ENCODE assay signal across 12 cellular contexts in genomic region chr12:116480210-116480818, GRCh38.
"Had no signal": no experiment of that assay in that cellular context is flagged by ENCODE, and none has a peak within 500 bp of the region (broad histone marks: within the 10 kb centered on the region; RNA-seq: fewer than 3 reads in every experiment).

No MANE protein-coding gene starts in this region.

- H3K27ac Mint-ChIP-seq: activated naive CD4-positive, alpha-beta T cell treated with anti-CD3 and anti-CD28 coated beads for 36 hours; activated T-helper 2 cell treated with anti-CD3 and anti-CD28 coated beads, Interferon-gamma antibody, Interleukin-2, Interleukin-4, amounts not matched to agents 10 μg/mL and 5 μg/mL and 100 μg/mL, durations not matched to agents 14 hours and 24 hours and 36 hours; T-helper 1 cell treated with Interleukin-12 subunit alpha and Interleukin-12 subunit beta and Interleukin-4 antibody, amounts not matched to agents 30 μg/mL and 1 μg/mL, for 36 hours had no signal

- ATAC-seq: stimulated activated naive B cell treated with anti-CD40 and anti-IgM and Interleukin-4, amounts not matched to agents 10 μg/mL and 1 μg/mL and 100 μg/mL, for 72 hours had no signal

- H3K27ac ChIP-seq: cardiac muscle cell, tibial artery had no signal

- H3K4me3 Mint-ChIP-seq: activated naive CD4-positive, alpha-beta T cell treated with anti-CD3 and anti-CD28 coated beads for 36 hours; stimulated activated naive B cell treated with anti-CD40 and anti-IgM and Interleukin-4, amounts not matched to agents 10 μg/mL and 1 μg/mL and 100 μg/mL, for 72 hours; T-helper 1 cell treated with Interleukin-12 subunit alpha and Interleukin-12 subunit beta and Interleukin-4 antibody, amounts not matched to agents 30 μg/mL and 1 μg/mL, for 36 hours had no signal

- H3K27me3 ChIP-seq: cardiac muscle cell had no signal

- DNase-seq: activated CD4-positive, alpha-beta T cell treated with anti-CD3 and anti-CD28 coated beads, Interleukin-2, amount 50 U/mL, for 1 hour; activated naive CD4-positive, alpha-beta T cell treated with anti-CD3 and anti-CD28 coated beads for 36 hours; naive B cell; posterior cingulate gyrus; stimulated activated CD4-positive, alpha-beta T cell treated with anti-CD3 and anti-CD28 coated beads, Interleukin-2, amount 100 ng/mL, for 48 hours; stimulated activated naive B cell treated with anti-CD40 and anti-IgM and Interleukin-4, amounts not matched to agents 10 μg/mL and 1 μg/mL and 100 μg/mL, for 72 hours; tibial artery had no signal

- H3K36me3 ChIP-seq: cardiac muscle cell, tibial artery had no signal

- H3K4me1 ChIP-seq: tibial artery had no signal

- FAIRE-seq: astrocyte, urothelium cell line had no signal

- H3K4me3 ChIP-seq: cardiac muscle cell, tibial artery had no signal
